In genomic region chr14:104822821-104823615, GRCh38 we compare ENCODE assay signal across 22 cellular contexts. TPM values are rescaled to one million over a fixed set of nuclear protein-coding genes. Genes with fewer than 3 reads are reported as not detected.
DNase-seq lines count a peak whose midpoint lies in the region; ATAC-seq and TF ChIP-seq lines count a peak whose summit lies in the region.
"Had no signal": no experiment of that assay in that cellular context is flagged by ENCODE, and none has a peak within 500 bp of the region (broad histone marks: within the 10 kb centered on the region; RNA-seq: fewer than 3 reads in every experiment).

No MANE protein-coding gene starts in this region.

- H3K36me3 Mint-ChIP-seq in activated CD4-positive, alpha-beta memory T cell treated with anti-CD3 and anti-CD28 coated beads for 36 hours, result no peaks in the 10 kb centered on the region

- peaks cover 17% of the 10 kb centered on the region for H3K4me1 Mint-ChIP-seq in activated CD4-positive, alpha-beta memory T cell treated with anti-CD3 and anti-CD28 coated beads for 36 hours (ENCODE audit: low read depth)

- H3K27ac Mint-ChIP-seq in activated CD4-positive, alpha-beta memory T cell treated with anti-CD3 and anti-CD28 coated beads for 36 hours, result no peak overlapping the region
- H3K27ac Mint-ChIP-seq: B cell, CD14-positive monocyte had no signal

- CTCF ChIA-PET in activated CD4-positive, alpha-beta memory T cell treated with anti-CD3 and anti-CD28 coated beads for 36 hours (lab: Charles Lee), result interaction anchor here (0.8 to 1.1 kb wide), 2 partner anchors 53 to 54 kb away, joined by 3 read pairs; no protein-coding TSS in a partner anchor

- no peak overlapping the region for H3K4me2 ChIP-seq in hepatocyte
- H3K4me2 ChIP-seq: A549 had no signal

- no peak overlapping the region for H3K4me3 ChIP-seq in right atrium auricular region
- no peak overlapping the region for H3K4me3 ChIP-seq in hepatocyte
- H3K4me3 ChIP-seq in dorsolateral prefrontal cortex, result no peak overlapping the region
- H3K4me3 ChIP-seq: A549 had no signal

- H3K9me3 Mint-ChIP-seq in activated CD4-positive, alpha-beta memory T cell treated with anti-CD3 and anti-CD28 coated beads for 36 hours, result no peaks in the 10 kb centered on the region

- peaks cover 0 to 31% of the 10 kb centered on the region in 2 donors for H3K4me1 ChIP-seq in right atrium auricular region
- peaks cover 10% of the 10 kb centered on the region for H3K4me1 ChIP-seq in hepatocyte (ENCODE audit: insufficient read depth)

- TF ChIP-seq CTCF in right atrium auricular region (IDR thresholded peaks at IDR 0.05), result no peak
- TF ChIP-seq CTCF in hepatocyte (IDR thresholded peaks at IDR 0.05; ENCODE audit: poor library complexity), result no peak
- TF ChIP-seq CTCF in dorsolateral prefrontal cortex (IDR thresholded peaks at IDR 0.05 in 54 of 56, conservative IDR thresholded peaks at IDR 0.05 in 2 of 56; ENCODE audit: low read depth in 1 of 56, partially characterized antibody in 56 of 56), result no peak

- peaks cover 6% of the 10 kb centered on the region for H3K27me3 Mint-ChIP-seq in activated CD4-positive, alpha-beta memory T cell treated with anti-CD3 and anti-CD28 coated beads for 36 hours

- peaks cover 3% of the 10 kb centered on the region for H3K79me2 ChIP-seq in hepatocyte

- no peaks in the 10 kb centered on the region for H3K9me2 ChIP-seq in hepatocyte (replicated peaks; ENCODE audit: insufficient read depth)

- 89% methylated on average over 22 of the region's 22 CpGs for WGBS in hepatocyte (ENCODE audit: low lambda C conversion rate, missing lambda C conversion rate)

- no peak overlapping the region for H3K27ac ChIP-seq in right atrium auricular region
- H3K27ac ChIP-seq in hepatocyte, result no peak overlapping the region
- H3K27ac ChIP-seq in dorsolateral prefrontal cortex, result no peak overlapping the region
- H3K27ac ChIP-seq: A549 had no signal

- POLR2A ChIA-PET in activated CD4-positive, alpha-beta memory T cell treated with anti-CD3 and anti-CD28 coated beads for 36 hours (lab: Charles Lee), result no interaction called here

- no peak overlapping the region for H3K4me3 Mint-ChIP-seq in activated CD4-positive, alpha-beta memory T cell treated with anti-CD3 and anti-CD28 coated beads for 36 hours
- H3K4me3 Mint-ChIP-seq: CD14-positive monocyte had no signal

- H3K9me3 ChIP-seq in right atrium auricular region (no peaks in the 10 kb centered on the region), hepatocyte (ENCODE audit: low read depth) (no peaks in the 10 kb centered on the region)
- H3K9me3 ChIP-seq: A549 had no signal

- H3K27me3 ChIP-seq in right atrium auricular region (no peaks in the 10 kb centered on the region), hepatocyte (no peaks in the 10 kb centered on the region), dorsolateral prefrontal cortex (no peaks in the 10 kb centered on the region)

- H2AFZ ChIP-seq in hepatocyte, result no peak overlapping the region

- ATAC-seq in left cardiac atrium, result no peak
- ATAC-seq: A549 had no signal

- intact Hi-C loops in left cardiac atrium (cut with DNase I) (loop anchor here in 1 of 2 donors (5.0 kb wide), 1 partner anchor 56 kb away; no protein-coding TSS in a partner anchor), posterior vena cava (cut with DNase I) (loop anchor here (5.0 kb wide), 1 partner anchor 51 kb away; no protein-coding TSS in a partner anchor), dorsolateral prefrontal cortex (cut with DNase I) (loop anchor here in 1 of 2 donors (5.0 kb wide), 1 partner anchor 34 kb away; no protein-coding TSS in a partner anchor)
- intact Hi-C loops in activated CD4-positive, alpha-beta memory T cell treated with anti-CD3 and anti-CD28 coated beads for 36 hours (cut with micrococcal nuclease), result no loop called here

- no peaks in the 10 kb centered on the region for H4K20me1 ChIP-seq in hepatocyte (ENCODE audit: insufficient read depth, poor library complexity, severe bottlenecking)

- H3K36me3 ChIP-seq in right atrium auricular region (no peaks in the 10 kb centered on the region), hepatocyte (replicated peaks; ENCODE audit: insufficient read depth, low read depth) (no peaks in the 10 kb centered on the region)

- DNase-seq in left cardiac atrium (peak; percentile 14), right atrium auricular region (ENCODE audit: low spot score) (no peak), hepatocyte (ENCODE audit: low spot score) (peak; percentile 6), posterior vena cava (ENCODE audit: low spot score) (peak; percentile 72), dorsolateral prefrontal cortex (no peak), anterior cingulate cortex (lab: John Stamatoyannopoulos, UW) (no peak), NCI-H1930 (lab: John Stamatoyannopoulos, UW) (no peak)
- DNase-seq in activated CD4-positive, alpha-beta memory T cell treated with anti-CD3 and anti-CD28 coated beads for 36 hours, result no peak
- DNase-seq: EL, GF-D8, GOT3, Karpas-422, MV-4-11, NCI-H1105 treated with DMSO at 0.1 percent for 48 hours, NCI-H1694, NCI-H2081 treated with DMSO at 0.1 percent for 48 hours, NCI-H2171 treated with DMSO at 0.1 percent for 48 hours, NCI-H526 treated with DMSO at 0.1 percent for 48 hours, Right ventricle myocardium superior had no signal

RNA-seq across cellular contexts. Expression of gene ZBTB42, which starts 22.1 kb away (rescaled TPM):
- 1 to 10 TPM; 5.2 to 8.1 TPM for total RNA-seq in left cardiac atrium
- total RNA-seq in right atrium auricular region, result 1 to 10 TPM; 8.5 to 9.0 TPM
- 8.6 and 13.0 TPM in 2 replicates for total RNA-seq in hepatocyte
- 3.6 TPM in 2 replicates for polyA plus RNA-seq in hepatocyte
- 1 to 10 TPM; 3.3 to 3.8 TPM for total RNA-seq in posterior vena cava
- total RNA-seq in dorsolateral prefrontal cortex, result 1 to 10 TPM in 49 of 120 experiments, under 1 TPM in 71; 0.32 to 3.2 (median 0.91) TPM
- 1 to 10 TPM; 3.1 to 3.4 TPM for total RNA-seq in activated CD4-positive, alpha-beta memory T cell treated with anti-CD3 and anti-CD28 coated beads for 36 hours

RNA-seq across cellular contexts. Expression of gene AKT1, which starts 27.5 kb away (rescaled TPM):
- 100 to 1,000 TPM; 113 to 127 TPM for total RNA-seq in left cardiac atrium
- 10 to 100 TPM; 77.7 to 93.8 TPM for total RNA-seq in right atrium auricular region
- 120 and 124 TPM in 2 replicates for total RNA-seq in hepatocyte
- polyA plus RNA-seq in hepatocyte, result 155 and 159 TPM in 2 replicates
- 100 to 1,000 TPM; 115 to 143 TPM for total RNA-seq in posterior vena cava
- total RNA-seq in dorsolateral prefrontal cortex, result 100 to 1,000 TPM in 5 of 120 experiments, 10 to 100 TPM in 115; 63.1 to 111 (median 79.7) TPM
- 100 to 1,000 TPM; 131 to 133 TPM for total RNA-seq in activated CD4-positive, alpha-beta memory T cell treated with anti-CD3 and anti-CD28 coated beads for 36 hours

RNA-seq across cellular contexts. Expression of gene CEP170B, which starts 42.0 kb away (rescaled TPM):
- total RNA-seq in left cardiac atrium (10 to 100 TPM; 12.4 to 17.2 TPM), right atrium auricular region (10 to 100 TPM in 1 of 2 donors, 1 to 10 TPM in 1; 7.9 to 15.1 TPM), hepatocyte (12.0 and 20.3 TPM in 2 replicates), posterior vena cava (10 to 100 TPM; 26.8 to 47.0 TPM), dorsolateral prefrontal cortex (100 to 1,000 TPM in 41 of 120 experiments, 10 to 100 TPM in 79; 36.0 to 131 (median 93.9) TPM)
- polyA plus RNA-seq in hepatocyte, result 7.6 and 9.5 TPM in 2 replicates
- total RNA-seq in activated CD4-positive, alpha-beta memory T cell treated with anti-CD3 and anti-CD28 coated beads for 36 hours, result 1 to 10 TPM; 5.2 to 5.3 TPM
- polyA plus RNA-seq: CD14-positive monocyte had no signal

Comparison
In these comparisons a context has a peak if more than half of its experiments do, and no peak if none do; other contexts are left out.
1. DNase-seq: peak in left cardiac atrium (single experiment), hepatocyte (single experiment) and posterior vena cava (single experiment); none in right atrium auricular region (single experiment), dorsolateral prefrontal cortex (0 of 10), anterior cingulate cortex (0 of 58), NCI-H1930 (0 of 2) and activated CD4-positive, alpha-beta memory T cell treated with anti-CD3 and anti-CD28 coated beads for 36 hours (single experiment).